In genomic region chr3:113753376-113753985, GRCh38 we compare ENCODE assay signal across 20 cellular contexts.
"Had no signal": no experiment of that assay in that cellular context is flagged by ENCODE, and none has a peak within 500 bp of the region (broad histone marks: within the 10 kb centered on the region; RNA-seq: fewer than 3 reads in every experiment).

No MANE protein-coding gene starts in this region.

- H3K4me3 Mint-ChIP-seq: activated CD4-positive, alpha-beta T cell treated with anti-CD3 and anti-CD28 coated beads, Interleukin-2, amount 10 ng/mL, durations not matched to agents 7 days and 5 days; central memory CD8-positive, alpha-beta T cell; effector memory CD8-positive, alpha-beta T cell; natural killer cell treated with Interleukin-12 subunit alpha and Interleukin-12 subunit beta and Interleukin-15 and Interleukin-18, amount 100 ng/mL, for 72 hours had no signal

- H3K36me3 ChIP-seq: adrenal gland, lower lobe of right lung, sigmoid colon, thoracic aorta had no signal

- H3K27me3 ChIP-seq: adrenal gland, sigmoid colon had no signal

- H3K27ac Mint-ChIP-seq: activated CD4-positive, alpha-beta T cell treated with anti-CD3 and anti-CD28 coated beads, Interleukin-2, amount 10 ng/mL, durations not matched to agents 7 days and 5 days; activated T-helper 2 cell treated with anti-CD3 and anti-CD28 coated beads, Interferon-gamma antibody, Interleukin-2, Interleukin-4, amounts not matched to agents 10 μg/mL and 5 μg/mL and 100 μg/mL, durations not matched to agents 14 hours and 24 hours and 36 hours; natural killer cell treated with Interleukin-12 subunit alpha and Interleukin-12 subunit beta and Interleukin-15 and Interleukin-18, amount 100 ng/mL, for 72 hours had no signal

- DNase-seq: activated CD4-positive, alpha-beta T cell treated with anti-CD3 and anti-CD28 coated beads, Interleukin-2, amount 10 ng/mL, durations not matched to agents 7 days and 5 days; activated CD4-positive, CD25-positive, alpha-beta regulatory T cell; activated naive CD4-positive, alpha-beta T cell treated with anti-CD3 and anti-CD28 coated beads, Interleukin-2, amount 50 U/mL, for 16 hours; activated T-cell treated with anti-CD3 and anti-CD28 coated beads for 4 hours; adrenal gland; cortex of kidney; effector memory CD8-positive, alpha-beta T cell; erythroblast; hippocampal formation; left cardiac atrium; lower lobe of right lung; mucosa of descending colon; sigmoid colon; stimulated activated CD4-positive, alpha-beta T cell treated with anti-CD3 and anti-CD28 coated beads, Interleukin-2, amount 100 ng/mL, for 24 hours; stimulated activated naive CD8-positive, alpha-beta T cell treated with anti-CD3 and anti-CD28 coated beads, Interleukin-15, Interleukin-2, amounts not matched to agents 100 U/mL and 50 U/mL, for 24 hours; T-helper 2 cell had no signal

- H3K9me3 Mint-ChIP-seq: central memory CD8-positive, alpha-beta T cell had no signal

- H3K4me3 ChIP-seq: adrenal gland, lower lobe of right lung, mucosa of descending colon, sigmoid colon, thoracic aorta had no signal

- H3K27me3 Mint-ChIP-seq: activated CD4-positive, alpha-beta T cell treated with anti-CD3 and anti-CD28 coated beads, Interleukin-2, amount 10 ng/mL, durations not matched to agents 7 days and 5 days; central memory CD8-positive, alpha-beta T cell; effector memory CD8-positive, alpha-beta T cell; natural killer cell treated with Interleukin-12 subunit alpha and Interleukin-12 subunit beta and Interleukin-15 and Interleukin-18, amount 100 ng/mL, for 72 hours had no signal

- H3K9me3 ChIP-seq: adrenal gland, lower lobe of right lung, sigmoid colon, thoracic aorta had no signal

- ATAC-seq: effector memory CD8-positive, alpha-beta T cell; left cardiac atrium; lower lobe of right lung; mucosa of descending colon; natural killer cell treated with Interleukin-12 subunit alpha and Interleukin-12 subunit beta and Interleukin-15 and Interleukin-18, amount 100 ng/mL, for 72 hours; stimulated activated naive CD8-positive, alpha-beta T cell treated with anti-CD3 and anti-CD28 coated beads, Interleukin-15, Interleukin-2, amounts not matched to agents 100 U/mL and 50 U/mL, for 24 hours had no signal

- H3K27ac ChIP-seq: adrenal gland, lower lobe of right lung, thoracic aorta had no signal
